15 cellular contexts compared by ENCODE assay signal in the genomic region with DNA sequence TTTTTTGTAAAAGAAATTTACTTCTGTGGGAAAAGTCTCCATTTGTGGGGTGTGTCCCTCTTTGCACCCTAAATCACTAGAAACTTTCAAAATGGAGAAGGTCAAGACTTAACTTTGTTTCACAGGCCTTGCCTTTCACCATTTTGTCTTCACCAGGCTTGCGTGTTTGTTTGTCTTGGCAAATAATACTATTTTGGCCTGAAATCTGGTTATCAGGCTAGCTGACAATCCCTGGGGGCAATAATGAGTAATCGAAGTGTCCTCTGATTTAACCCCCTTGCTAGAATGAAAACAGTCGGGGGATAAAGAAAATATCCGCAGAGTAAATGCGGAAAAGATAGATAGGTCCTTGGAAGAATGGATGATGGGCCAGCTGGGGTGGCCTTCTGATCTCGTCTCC.
"Had no signal": no experiment of that assay in that cellular context is flagged by ENCODE, and none has a peak within 500 bp of the region (broad histone marks: within the 10 kb centered on the region; RNA-seq: fewer than 3 reads in every experiment).

No MANE protein-coding gene starts in this region.

- FAIRE-seq: TTC549 had no signal

- H3K4me3 ChIP-seq: adrenal gland, esophagus squamous epithelium, right lobe of liver, upper lobe of left lung had no signal

- ATAC-seq: left colon, natural killer cell, right lobe of liver, SK-N-SH treated with all-trans-retinoic acid at 6 μM for 48 hours had no signal

- H3K36me3 ChIP-seq: adrenal gland, esophagus squamous epithelium, right lobe of liver, upper lobe of left lung had no signal

- DNase-seq: activated CD4-positive, alpha-beta T cell treated with anti-CD3 and anti-CD28 coated beads, Interleukin-2, amount 10 ng/mL, durations not matched to agents 7 days and 5 days; activated CD4-positive, CD25-positive, alpha-beta regulatory T cell; activated naive CD4-positive, alpha-beta T cell treated with anti-CD3 and anti-CD28 coated beads, Interleukin-2, amount 50 U/mL, for 16 hours; adrenal gland; esophagus squamous epithelium; left colon; natural killer cell; nucleus accumbens; right lobe of liver; stimulated activated CD4-positive, alpha-beta T cell treated with anti-CD3 and anti-CD28 coated beads, Interleukin-12 subunit alpha, Interleukin-12 subunit beta, amount 100 ng/mL, for 4 hours; stimulated activated naive CD4-positive, alpha-beta T cell; substantia nigra; upper lobe of left lung had no signal

- H3K27ac ChIP-seq: adrenal gland, right lobe of liver, upper lobe of left lung had no signal

- H3K4me1 ChIP-seq: adrenal gland, esophagus squamous epithelium, right lobe of liver, upper lobe of left lung had no signal

- H3K27me3 ChIP-seq: adrenal gland, esophagus squamous epithelium, right lobe of liver, upper lobe of left lung had no signal

- H3K9me3 ChIP-seq: adrenal gland, esophagus squamous epithelium, right lobe of liver, upper lobe of left lung had no signal
